ENCODE assay signal across 24 cellular contexts in genomic region chr4:56240554-56241190, GRCh38.
DNase-seq lines count a peak whose midpoint lies in the region; ATAC-seq, FAIRE-seq and TF ChIP-seq lines count a peak whose summit lies in the region.
"Had no signal": no experiment of that assay in that cellular context is flagged by ENCODE, and none has a peak within 500 bp of the region (broad histone marks: within the 10 kb centered on the region; RNA-seq: fewer than 3 reads in every experiment).

No MANE protein-coding gene starts in this region.

- no peaks in the 10 kb centered on the region for H3K4me1 ChIP-seq in endocrine pancreas (ENCODE audit: control insufficient read depth, insufficient read depth, low read length)
- peaks cover 0 to 2% of the 10 kb centered on the region in 2 donors for H3K4me1 ChIP-seq in neuronal stem cell (ENCODE audit: control insufficient read depth in 2 of 2, insufficient read depth in 1 of 2, low read depth in 1 of 2, low read length in 2 of 2)
- H3K4me1 ChIP-seq: heart right ventricle, suprapubic skin had no signal

- no peak overlapping the region for H3K4ac ChIP-seq in neuronal stem cell (ENCODE audit: low read length)

- FAIRE-seq in D721Med (lab: Jason Lieb, UNC) = no peak
- FAIRE-seq: endometrium, islet of Langerhans had no signal

- H3K27ac ChIP-seq in neuronal stem cell (replicated peaks; ENCODE audit: low read length) = no peak overlapping the region
- H3K27ac ChIP-seq: heart right ventricle, suprapubic skin had no signal

- H3K9ac ChIP-seq in endocrine pancreas (ENCODE audit: control insufficient read depth, insufficient read depth, low read length) (no peak overlapping the region), neuronal stem cell (ENCODE audit: low read depth, low read length, poor library complexity) (no peak overlapping the region)

- no peaks in the 10 kb centered on the region for H3K79me1 ChIP-seq in neuronal stem cell (ENCODE audit: low read depth, low read length)

- no peak overlapping the region for H2BK12ac ChIP-seq in neuronal stem cell (ENCODE audit: low read length)

- H4K8ac ChIP-seq in neuronal stem cell (ENCODE audit: low read depth, low read length) = no peak overlapping the region

- no peak overlapping the region for H2BK5ac ChIP-seq in neuronal stem cell (ENCODE audit: low read length)

- peak; percentile 62 for DNase-seq in ELF-1 (ENCODE audit: low read depth, low spot score)
- DNase-seq in NCI-H69 (lab: John Stamatoyannopoulos, UW) = peak; percentile 75
- no peak for DNase-seq in neuronal stem cell (ENCODE audit: low spot score)
- DNase-seq in D721Med (ENCODE audit: insufficient read length, low spot score) = no peak
- no peak for DNase-seq in stimulated activated CD4-positive, alpha-beta T cell treated with anti-CD3 and anti-CD28 coated beads, Interleukin-4, amount 100 ng/mL, for 24 hours
- DNase-seq: activated CD4-positive, CD25-positive, alpha-beta regulatory T cell; activated CD8-positive, alpha-beta T cell treated with anti-CD3 and anti-CD28 coated beads for 36 hours; activated naive CD4-positive, alpha-beta T cell treated with anti-CD3 and anti-CD28 coated beads for 36 hours; activated T-cell treated with anti-CD3 and anti-CD28 coated beads, Interleukin-2, amount 50 U/mL, for 1 hour; anterior cingulate cortex; CD8-positive, alpha-beta memory T cell; DMS79 treated with DMSO at 0.1 percent for 48 hours; heart right ventricle; KG1; mesendoderm; NCI-H2081; NCI-H526; SHP77 treated with DMSO at 0.1 percent for 48 hours had no signal

- WGBS in neuronal stem cell (ENCODE audit: extremely low coverage in 2 of 2, insufficient read length in 2 of 2, insufficient replicate concordance in 1 of 2), 2 donors = no CpG with 5 or more reads among the region's 7 CpGs

- no peak overlapping the region for H2BK120ac ChIP-seq in neuronal stem cell (ENCODE audit: low read depth, low read length)

- H3K9me3 ChIP-seq in endocrine pancreas (ENCODE audit: control insufficient read depth, low read length) (no peaks in the 10 kb centered on the region), neuronal stem cell (replicated peaks in 1 of 2; ENCODE audit: control insufficient read depth in 2 of 2, insufficient read depth in 1 of 2, low read depth in 1 of 2, low read length in 2 of 2) (no peaks in the 10 kb centered on the region)
- H3K9me3 ChIP-seq: heart right ventricle, suprapubic skin had no signal

- no peak overlapping the region for H2BK15ac ChIP-seq in neuronal stem cell (ENCODE audit: low read length)

- H3K36me3 ChIP-seq in endocrine pancreas (ENCODE audit: control insufficient read depth, insufficient read depth, low read length) = no peaks in the 10 kb centered on the region
- H3K36me3 ChIP-seq in neuronal stem cell (replicated peaks in 1 of 2; ENCODE audit: control insufficient read depth in 2 of 2, insufficient read depth in 2 of 2, low read length in 2 of 2) = peaks cover 0 to 1% of the 10 kb centered on the region in 2 donors
- H3K36me3 ChIP-seq: heart right ventricle, suprapubic skin had no signal

- peak overlapping the region; percentile 31 for H3K14ac ChIP-seq in neuronal stem cell (ENCODE audit: low read length)

- no peak for TF ChIP-seq CTCF in D721Med (IDR thresholded peaks at IDR 0.05; ENCODE audit: insufficient read depth, missing control alignments)

- H3K23ac ChIP-seq in neuronal stem cell (ENCODE audit: low read depth, low read length, poor library complexity) = no peak overlapping the region

- H3K27me3 ChIP-seq in endocrine pancreas (ENCODE audit: control insufficient read depth, insufficient read depth, low read length) (no peaks in the 10 kb centered on the region), neuronal stem cell (ENCODE audit: control insufficient read depth in 3 of 3, insufficient read depth in 3 of 3, low read depth in 1 of 3, low read length in 3 of 3) (no peaks in the 10 kb centered on the region)
- H3K27me3 ChIP-seq: suprapubic skin had no signal

- H4K91ac ChIP-seq in neuronal stem cell (ENCODE audit: low read depth, low read length, poor library complexity) = no peak overlapping the region

- H2AFZ ChIP-seq in neuronal stem cell (ENCODE audit: low read length) = no peak overlapping the region

- H3K4me3 ChIP-seq in endocrine pancreas (ENCODE audit: control insufficient read depth, insufficient read depth, low read length) (peak overlapping the region; percentile 41), neuronal stem cell (ENCODE audit: low read length in 2 of 2) (no peak overlapping the region)
- H3K4me3 ChIP-seq: heart right ventricle, suprapubic skin had no signal

- no peak overlapping the region for H3K4me2 ChIP-seq in neuronal stem cell (ENCODE audit: insufficient read depth, low read length, poor library complexity, severe bottlenecking)

- ATAC-seq in GM21576 (IDR thresholded peaks at IDR 0.05; ENCODE audit: unreplicated experiment) (no peak), HG02588 (IDR thresholded peaks at IDR 0.05; ENCODE audit: unreplicated experiment) (no peak)
- ATAC-seq: activated CD8-positive, alpha-beta T cell treated with anti-CD3 and anti-CD28 coated beads for 36 hours; heart right ventricle had no signal

- H2AK5ac ChIP-seq in neuronal stem cell (ENCODE audit: low read depth, low read length) = no peak overlapping the region

- H3K18ac ChIP-seq in neuronal stem cell (ENCODE audit: low read length) = no peak overlapping the region

Comparison
In these comparisons a context has a peak if more than half of its experiments do, and no peak if none do; other contexts are left out.
1. DNase-seq: peak in ELF-1 (single experiment) and NCI-H69 (single experiment); none in neuronal stem cell (single experiment), D721Med (single experiment) and stimulated activated CD4-positive, alpha-beta T cell treated with anti-CD3 and anti-CD28 coated beads, Interleukin-4, amount 100 ng/mL, for 24 hours (single experiment).